Comparison of ENCODE assay signal across 8 cellular contexts in genomic region chr20:43187476-43188233, GRCh38. TPM values are rescaled to one million over a fixed set of nuclear protein-coding genes. Genes with fewer than 3 reads are reported as not detected.
DNase-seq lines count a peak whose midpoint lies in the region; ATAC-seq and TF ChIP-seq lines count a peak whose summit lies in the region.

No MANE protein-coding gene starts in this region.

- no peak overlapping the region for H2BK5ac ChIP-seq in neuronal stem cell (ENCODE audit: low read length)

- in situ Hi-C loops in Panc1 (cut with HindIII; ENCODE audit: low pct_unique_long_range_greater_than_20kb, low sequenced_read_pairs): no loop called here

- no peak overlapping the region for H2AFZ ChIP-seq in neuronal stem cell (ENCODE audit: low read length)

- no peaks in the 10 kb centered on the region for H3K9me3 Mint-ChIP-seq in type B pancreatic cell

- H3K27me3 Mint-ChIP-seq in type B pancreatic cell: peaks cover 76% of the 10 kb centered on the region

- no peak overlapping the region for H3K27ac ChIP-seq in Panc1 (ENCODE audit: low read length)
- no peak overlapping the region for H3K27ac ChIP-seq in neuronal stem cell (replicated peaks; ENCODE audit: low read length)

- no peak overlapping the region for H3K23ac ChIP-seq in neuronal stem cell (ENCODE audit: low read depth, low read length, poor library complexity)

- no peaks in the 10 kb centered on the region for H3K9me3 ChIP-seq in Panc1 (ENCODE audit: control insufficient read depth, insufficient read depth, low read depth, low read length)
- no peaks in the 10 kb centered on the region for H3K9me3 ChIP-seq in neuronal stem cell (replicated peaks in 1 of 2; ENCODE audit: control insufficient read depth in 2 of 2, insufficient read depth in 1 of 2, low read depth in 1 of 2, low read length in 2 of 2)

- H3K36me3 ChIP-seq in Panc1 (ENCODE audit: control insufficient read depth, insufficient read depth, low read length) (no peaks in the 10 kb centered on the region; the same call in 1 of the 2 replicates), neuronal stem cell (replicated peaks in 1 of 2; ENCODE audit: control insufficient read depth in 2 of 2, insufficient read depth in 2 of 2, low read length in 2 of 2) (no peaks in the 10 kb centered on the region)

- intact Hi-C loops in Panc1 (cut with micrococcal nuclease; ENCODE audit: unreplicated experiment): loop anchor here (5.0 kb wide), 2 partner anchors 655 to 1450 kb away; no protein-coding TSS in a partner anchor

- no peak overlapping the region for H3K18ac ChIP-seq in neuronal stem cell (ENCODE audit: low read length)

- CTCF ChIA-PET in Panc1 (lab: Charles Lee): no interaction called here

- H3K4ac ChIP-seq in neuronal stem cell (ENCODE audit: low read length): no peak overlapping the region

- H3K79me1 ChIP-seq in neuronal stem cell (ENCODE audit: low read depth, low read length): no peaks in the 10 kb centered on the region

- ATAC-seq in Panc1: peak; percentile 73
- no peak for ATAC-seq in GM21723 (IDR thresholded peaks at IDR 0.05; ENCODE audit: unreplicated experiment)

- H4K8ac ChIP-seq in neuronal stem cell (ENCODE audit: low read depth, low read length): no peak overlapping the region

- H3K9ac ChIP-seq in neuronal stem cell (ENCODE audit: low read depth, low read length, poor library complexity): no peak overlapping the region

- no peaks in the 10 kb centered on the region for H3K4me1 ChIP-seq in Panc1 (ENCODE audit: control insufficient read depth, insufficient read depth, low read length)
- peaks cover 0 to 11% of the 10 kb centered on the region in 2 donors for H3K4me1 ChIP-seq in neuronal stem cell (ENCODE audit: control insufficient read depth in 2 of 2, insufficient read depth in 1 of 2, low read depth in 1 of 2, low read length in 2 of 2)

- H3K27me3 ChIP-seq in Panc1 (ENCODE audit: control insufficient read depth, insufficient read depth, low read length) (peaks cover 31% of the 10 kb centered on the region), neuronal stem cell (ENCODE audit: control insufficient read depth in 3 of 3, insufficient read depth in 3 of 3, low read depth in 1 of 3, low read length in 3 of 3) (peaks cover 17 to 39% (median 38%) of the 10 kb centered on the region in 3 experiments)

- H3K36me3 Mint-ChIP-seq in type B pancreatic cell: no peaks in the 10 kb centered on the region

- peak overlapping the region; percentile 82 for H3K4me3 Mint-ChIP-seq in type B pancreatic cell

- H3K4me2 ChIP-seq in neuronal stem cell (ENCODE audit: insufficient read depth, low read length, poor library complexity, severe bottlenecking): no peak overlapping the region

- no peak overlapping the region for H2AK5ac ChIP-seq in neuronal stem cell (ENCODE audit: low read depth, low read length)

- H3K4me3 ChIP-seq in Panc1 (ENCODE audit: low read depth in 2 of 2, low read length in 2 of 2): peak overlapping the region in 1 of 2 experiments; percentile 23; a peak in 1 of 4 replicates
- H3K4me3 ChIP-seq in foreskin fibroblast (ENCODE audit: low read depth in 1 of 2, low read length in 2 of 2): no peak overlapping the region
- H3K4me3 ChIP-seq in neuronal stem cell (ENCODE audit: low read length in 2 of 2): no peak overlapping the region

- no peak overlapping the region for H4K91ac ChIP-seq in neuronal stem cell (ENCODE audit: low read depth, low read length, poor library complexity)

- WGBS in neuronal stem cell (ENCODE audit: extremely low coverage in 2 of 2, insufficient read length in 2 of 2, insufficient replicate concordance in 1 of 2), 2 donors: no CpG with 5 or more reads among the region's 24 CpGs

- no TSS peak for BruUV-seq in Panc1 (replicated peaks; lab: Mats Ljungman, UMichigan)

- POLR2A ChIA-PET in Panc1 (lab: Charles Lee): interaction anchor here (0.6 kb wide), 1 partner anchor 12 kb away, joined by 3 read pairs; no protein-coding TSS in a partner anchor

- no peak overlapping the region for H2BK15ac ChIP-seq in neuronal stem cell (ENCODE audit: low read length)

- no peak overlapping the region for H2BK12ac ChIP-seq in neuronal stem cell (ENCODE audit: low read length)

- TF ChIP-seq CTCF in Panc1 (IDR thresholded peaks at IDR 0.05) (peak; percentile 95), foreskin fibroblast (IDR thresholded peaks at IDR 0.05; ENCODE audit: low read depth, low read length) (peak; percentile 91), type B pancreatic cell (conservative IDR thresholded peaks at IDR 0.05) (peak; percentile 99)

- DNase-seq in DMS153 treated with DMSO at 0.1 percent for 48 hours (lab: John Stamatoyannopoulos, UW; ENCODE audit: unreplicated experiment): peak; percentile 68
- peak in 58 of 76 experiments; percentile 7 to 72 (median 39) for DNase-seq in HUDEP-2 (lab: John Stamatoyannopoulos, UW; ENCODE audit: unreplicated experiment in 76 of 76)
- peak; percentile 25 for DNase-seq in Panc1 (ENCODE audit: low read depth, low spot score)
- peak; percentile 7 for DNase-seq in activated T-helper 9 cell treated with anti-CD3 and anti-CD28 coated beads, Interleukin-2, amount 50 U/mL, for 16 hours (ENCODE audit: low read depth)
- DNase-seq in foreskin fibroblast: peak; percentile 44 to 79
- peak; percentile 70 for DNase-seq in neuronal stem cell (ENCODE audit: low spot score)
- peak; percentile 85 for DNase-seq in type B pancreatic cell (ENCODE audit: extremely low spot score, unreplicated experiment)

- H3K14ac ChIP-seq in neuronal stem cell (ENCODE audit: low read length): no peak overlapping the region

- H3K4me1 Mint-ChIP-seq in type B pancreatic cell (ENCODE audit: unreplicated experiment): peaks cover 7% of the 10 kb centered on the region

- H3K27ac Mint-ChIP-seq in type B pancreatic cell: no peak overlapping the region

- H2BK120ac ChIP-seq in neuronal stem cell (ENCODE audit: low read depth, low read length): no peak overlapping the region

RNA-seq across cellular contexts. Expression of gene PTPRT, which starts 2.1 kb away (rescaled TPM):
- total RNA-seq in Panc1 (2021; ENCODE audit: unreplicated experiment) (not detected), type B pancreatic cell (ENCODE audit: low replicate concordance) (5.8 and 7.0 TPM in 2 replicates)
- not detected for polyA plus RNA-seq in Panc1 (2012; ENCODE audit: insufficient read length)
- polyA plus RNA-seq in neuronal stem cell (2013, experiment 1 of 2): 0.06 TPM
- 0.07 TPM for polyA plus RNA-seq in neuronal stem cell (2013, experiment 2 of 2)

Comparison
In these comparisons a context has a peak if more than half of its experiments do, and no peak if none do; other contexts are left out.
1. DNase-seq: peak in every context shown above with its lines; median percentile 85 in type B pancreatic cell; 70 in neuronal stem cell; 68 in DMS153 treated with DMSO at 0.1 percent for 48 hours; 62 in foreskin fibroblast; 39 in HUDEP-2; 25 in Panc1; 7 in activated T-helper 9 cell treated with anti-CD3 and anti-CD28 coated beads, Interleukin-2, amount 50 U/mL, for 16 hours.